ENCODE assay signal across 14 cellular contexts in the genomic region with DNA sequence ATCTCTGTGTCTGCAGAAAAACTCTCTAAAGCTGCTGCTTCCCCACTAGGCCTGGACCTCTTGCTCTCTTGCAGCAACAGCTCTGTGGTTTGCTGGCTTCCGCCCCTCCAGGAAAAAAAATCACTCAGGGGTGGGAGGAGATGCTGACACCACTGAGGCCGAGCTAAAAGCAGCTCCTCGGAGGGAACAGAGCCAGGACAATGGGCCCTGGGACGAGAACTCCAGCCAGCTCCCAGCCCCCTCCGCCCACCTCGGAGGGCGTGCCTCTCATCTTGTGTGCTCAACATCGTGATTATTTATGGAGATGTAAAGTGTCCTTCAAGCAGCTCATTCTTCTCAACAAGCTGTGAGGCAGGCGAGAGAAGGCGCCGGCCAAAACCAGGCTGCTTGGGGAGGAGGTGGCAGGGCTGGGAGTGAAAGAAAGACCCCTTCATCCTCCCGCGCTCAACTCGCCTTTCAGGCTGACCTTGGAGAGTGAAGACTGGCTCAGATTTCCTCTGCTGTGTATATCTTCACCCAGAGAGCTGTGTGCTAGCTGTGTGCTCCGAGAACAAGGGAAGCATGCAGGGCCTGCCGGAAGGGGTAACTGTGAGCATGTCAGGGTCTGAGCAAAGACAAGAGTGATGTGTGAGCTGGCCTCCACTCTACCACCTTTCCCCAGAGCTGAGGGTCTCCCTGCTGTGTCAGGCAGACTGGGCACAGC. TPM values are rescaled to one million over a fixed set of nuclear protein-coding genes. Genes with fewer than 3 reads are reported as not detected.
DNase-seq lines count a peak whose midpoint lies in the region; TF ChIP-seq lines count a peak whose summit lies in the region.
"Had no signal": no experiment of that assay in that cellular context is flagged by ENCODE, and none has a peak within 500 bp of the region (broad histone marks: within the 10 kb centered on the region; RNA-seq: fewer than 3 reads in every experiment).

No MANE protein-coding gene starts in this region.

- no peak for TF ChIP-seq CTCF in vagina (IDR thresholded peaks at IDR 0.05)

- H3K9me3 Mint-ChIP-seq in activated CD4-positive, alpha-beta memory T cell treated with anti-CD3 and anti-CD28 coated beads, Interleukin-2, amount 10 ng/mL, durations not matched to agents 7 days and 5 days, result no peaks in the 10 kb centered on the region

- H3K4me3 Mint-ChIP-seq in activated CD4-positive, alpha-beta memory T cell treated with anti-CD3 and anti-CD28 coated beads, Interleukin-2, amount 10 ng/mL, durations not matched to agents 7 days and 5 days, result no peak overlapping the region
- H3K4me3 Mint-ChIP-seq: CD14-positive monocyte had no signal

- no peaks in the 10 kb centered on the region for H3K4me1 ChIP-seq in vagina

- CTCF ChIA-PET in activated CD4-positive, alpha-beta memory T cell treated with anti-CD3 and anti-CD28 coated beads, Interleukin-2, amount 10 ng/mL, durations not matched to agents 7 days and 5 days (lab: Charles Lee), result interaction anchor here (1.4 kb wide), 1 partner anchor 53 kb away, joined by 7 read pairs; a partner anchor contains a TSS

- H3K9me3 ChIP-seq in vagina, result no peaks in the 10 kb centered on the region

- H3K27me3 Mint-ChIP-seq in activated CD4-positive, alpha-beta memory T cell treated with anti-CD3 and anti-CD28 coated beads, Interleukin-2, amount 10 ng/mL, durations not matched to agents 7 days and 5 days, result peaks cover 2% of the 10 kb centered on the region

- POLR2A ChIA-PET in activated CD4-positive, alpha-beta memory T cell treated with anti-CD3 and anti-CD28 coated beads, Interleukin-2, amount 10 ng/mL, durations not matched to agents 7 days and 5 days (lab: Charles Lee), result no interaction called here

- no peaks in the 10 kb centered on the region for H3K36me3 Mint-ChIP-seq in activated CD4-positive, alpha-beta memory T cell treated with anti-CD3 and anti-CD28 coated beads, Interleukin-2, amount 10 ng/mL, durations not matched to agents 7 days and 5 days (ENCODE audit: low read depth)
- H3K36me3 Mint-ChIP-seq: CD14-positive monocyte had no signal

- H3K4me3 ChIP-seq in vagina, result no peak overlapping the region
- H3K4me3 ChIP-seq: SK-N-MC had no signal

- no peak for TF ChIP-seq POLR2A in vagina (IDR thresholded peaks at IDR 0.05)

- DNase-seq in Ammon's horn (ENCODE audit: low spot score) (peak; percentile 30), EH (ENCODE audit: low read depth) (peak; percentile 1), medulla oblongata (ENCODE audit: extremely low spot score) (peak; percentile 50), vagina (ENCODE audit: extremely low spot score in 2 of 2) (no peak), midbrain (lab: John Stamatoyannopoulos, UW) (no peak)
- peak; percentile 45 for DNase-seq in activated CD4-positive, alpha-beta memory T cell treated with anti-CD3 and anti-CD28 coated beads, Interleukin-2, amount 10 ng/mL, durations not matched to agents 7 days and 5 days
- DNase-seq in stimulated activated CD8-positive, alpha-beta memory T cell treated with anti-CD3 and anti-CD28 coated beads, Interleukin-4, amount 100 ng/mL, for 48 hours, result no peak
- no peak for DNase-seq in activated CD8-positive, alpha-beta memory T cell treated with anti-CD3 and anti-CD28 coated beads, Interleukin-2, amount 50 U/mL, for 48 hours
- DNase-seq: activated CD4-positive, alpha-beta T cell treated with anti-CD3 and anti-CD28 coated beads, Interleukin-2, amount 50 U/mL, for 4 hours; NCI-H446 had no signal

- peaks cover 16% of the 10 kb centered on the region for H3K4me1 Mint-ChIP-seq in activated CD4-positive, alpha-beta memory T cell treated with anti-CD3 and anti-CD28 coated beads, Interleukin-2, amount 10 ng/mL, durations not matched to agents 7 days and 5 days

- no peaks in the 10 kb centered on the region for H3K36me3 ChIP-seq in vagina

- H3K27ac ChIP-seq in vagina, result no peak overlapping the region
- H3K27ac ChIP-seq: SK-N-MC had no signal

- H3K27ac Mint-ChIP-seq in activated CD4-positive, alpha-beta memory T cell treated with anti-CD3 and anti-CD28 coated beads, Interleukin-2, amount 10 ng/mL, durations not matched to agents 7 days and 5 days, result peak overlapping the region; percentile 32

- H3K27me3 ChIP-seq in vagina, result no peaks in the 10 kb centered on the region

- intact Hi-C loops in vagina (cut with DNase I), result no loop called here

RNA-seq across cellular contexts. Expression of a gene that starts 53.6 kb away (rescaled TPM):
- total RNA-seq in activated CD4-positive, alpha-beta memory T cell treated with anti-CD3 and anti-CD28 coated beads, Interleukin-2, amount 10 ng/mL, durations not matched to agents 7 days and 5 days, result under 1 TPM in 1 of 2 experiments, not detected in 1; 0.08 TPM
- not detected for total RNA-seq in vagina
- total RNA-seq: HepG2, skeletal muscle tissue had no signal

Comparison
In these comparisons a context has a peak if more than half of its experiments do, and no peak if none do; other contexts are left out.
1. DNase-seq: peak in Ammon's horn (single experiment), EH (single experiment), activated CD4-positive, alpha-beta memory T cell treated with anti-CD3 and anti-CD28 coated beads, Interleukin-2, amount 10 ng/mL, durations not matched to agents 7 days and 5 days (single experiment) and medulla oblongata (single experiment); none in stimulated activated CD8-positive, alpha-beta memory T cell treated with anti-CD3 and anti-CD28 coated beads, Interleukin-4, amount 100 ng/mL, for 48 hours (single experiment), vagina (0 of 2), activated CD8-positive, alpha-beta memory T cell treated with anti-CD3 and anti-CD28 coated beads, Interleukin-2, amount 50 U/mL, for 48 hours (single experiment) and midbrain (single experiment).